ENCODE assay signal across 11 cellular contexts in the genomic region with DNA sequence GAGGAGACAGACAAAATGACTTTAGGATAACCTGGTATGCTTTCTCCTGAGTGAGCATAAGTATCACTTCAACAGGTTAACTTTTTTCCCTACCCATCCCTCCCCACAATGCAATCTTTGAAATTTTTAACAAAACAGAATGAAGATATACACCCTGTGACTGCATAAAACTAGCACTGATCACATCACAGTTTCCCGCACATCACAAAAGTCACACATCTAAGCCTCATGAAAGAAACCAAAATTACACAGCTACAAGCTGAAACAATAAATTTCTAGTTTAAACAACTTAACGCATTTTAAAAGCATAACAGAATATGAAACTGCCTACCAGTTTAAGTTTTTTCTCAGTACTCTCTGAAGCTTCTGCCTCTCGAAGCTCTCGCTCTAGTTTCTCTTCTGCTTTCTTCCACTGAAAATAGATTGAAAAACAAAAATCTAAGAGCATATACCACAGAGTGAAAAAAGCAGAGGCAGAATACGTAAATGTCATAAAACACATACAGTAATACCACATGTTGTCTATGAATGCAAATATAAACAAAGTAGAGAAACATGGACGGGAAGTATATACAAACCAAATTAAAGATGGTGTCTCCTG. TPM values are rescaled to one million over a fixed set of nuclear protein-coding genes. Genes with fewer than 3 reads are reported as not detected.
DNase-seq lines count a peak whose midpoint lies in the region; ATAC-seq lines count a peak whose summit lies in the region.
"Had no signal": no experiment of that assay in that cellular context is flagged by ENCODE, and none has a peak within 500 bp of the region (broad histone marks: within the 10 kb centered on the region; RNA-seq: fewer than 3 reads in every experiment).

No MANE protein-coding gene starts in this region.

- intact Hi-C loops in activated T-helper 2 cell treated with anti-CD3 and anti-CD28 coated beads, Interferon-gamma antibody, Interleukin-2, Interleukin-4, amounts not matched to agents 10 μg/mL and 5 μg/mL and 100 μg/mL, durations not matched to agents 14 hours and 24 hours and 36 hours (cut with micrococcal nuclease) = no loop called here

- peaks cover 22% of the 10 kb centered on the region for H3K36me3 Mint-ChIP-seq in memory B cell
- peaks cover 65% of the 10 kb centered on the region for H3K36me3 Mint-ChIP-seq in activated T-helper 2 cell treated with anti-CD3 and anti-CD28 coated beads, Interferon-gamma antibody, Interleukin-2, Interleukin-4, amounts not matched to agents 10 μg/mL and 5 μg/mL and 100 μg/mL, durations not matched to agents 14 hours and 24 hours and 36 hours (ENCODE audit: low read depth)

- no peaks in the 10 kb centered on the region for H3K27me3 Mint-ChIP-seq in memory B cell
- no peaks in the 10 kb centered on the region for H3K27me3 Mint-ChIP-seq in activated T-helper 2 cell treated with anti-CD3 and anti-CD28 coated beads, Interferon-gamma antibody, Interleukin-2, Interleukin-4, amounts not matched to agents 10 μg/mL and 5 μg/mL and 100 μg/mL, durations not matched to agents 14 hours and 24 hours and 36 hours (ENCODE audit: low read depth)
- H3K27me3 Mint-ChIP-seq: brain had no signal

- H3K4me3 Mint-ChIP-seq in memory B cell = peak overlapping the region; percentile 73
- no peak overlapping the region for H3K4me3 Mint-ChIP-seq in activated T-helper 2 cell treated with anti-CD3 and anti-CD28 coated beads, Interferon-gamma antibody, Interleukin-2, Interleukin-4, amounts not matched to agents 10 μg/mL and 5 μg/mL and 100 μg/mL, durations not matched to agents 14 hours and 24 hours and 36 hours (ENCODE audit: low read depth)
- H3K4me3 Mint-ChIP-seq: brain had no signal

- peak; percentile 95 for ATAC-seq in GM18907 (IDR thresholded peaks at IDR 0.05; ENCODE audit: unreplicated experiment)
- ATAC-seq in GM21737 (IDR thresholded peaks at IDR 0.05; ENCODE audit: unreplicated experiment) = peak; percentile 97
- peak; percentile 93 for ATAC-seq in HG03280 (IDR thresholded peaks at IDR 0.05; ENCODE audit: unreplicated experiment)
- peak; percentile 93 for ATAC-seq in memory B cell (ENCODE audit: low read depth)

- no peaks in the 10 kb centered on the region for H3K9me3 Mint-ChIP-seq in memory B cell
- H3K9me3 Mint-ChIP-seq in activated T-helper 2 cell treated with anti-CD3 and anti-CD28 coated beads, Interferon-gamma antibody, Interleukin-2, Interleukin-4, amounts not matched to agents 10 μg/mL and 5 μg/mL and 100 μg/mL, durations not matched to agents 14 hours and 24 hours and 36 hours = no peaks in the 10 kb centered on the region
- H3K9me3 Mint-ChIP-seq: brain had no signal

- peak overlapping the region; percentile 92 for H3K27ac Mint-ChIP-seq in memory B cell
- H3K27ac Mint-ChIP-seq in activated T-helper 2 cell treated with anti-CD3 and anti-CD28 coated beads, Interferon-gamma antibody, Interleukin-2, Interleukin-4, amounts not matched to agents 10 μg/mL and 5 μg/mL and 100 μg/mL, durations not matched to agents 14 hours and 24 hours and 36 hours = no peak overlapping the region

- H3K4me1 Mint-ChIP-seq in memory B cell = peaks cover 16% of the 10 kb centered on the region
- peaks cover 7% of the 10 kb centered on the region for H3K4me1 Mint-ChIP-seq in activated T-helper 2 cell treated with anti-CD3 and anti-CD28 coated beads, Interferon-gamma antibody, Interleukin-2, Interleukin-4, amounts not matched to agents 10 μg/mL and 5 μg/mL and 100 μg/mL, durations not matched to agents 14 hours and 24 hours and 36 hours (ENCODE audit: low read depth)
- H3K4me1 Mint-ChIP-seq: brain had no signal

- peak in 1 of 2 donors; percentile 23 for DNase-seq in memory B cell (ENCODE audit: low spot score in 2 of 2)
- no peak for DNase-seq in ureter (ENCODE audit: low spot score)
- DNase-seq in NCI-H187 treated with DMSO at 0.1 percent for 48 hours (lab: John Stamatoyannopoulos, UW) = no peak
- no peak for DNase-seq in activated T-helper 2 cell treated with anti-CD3 and anti-CD28 coated beads, Interferon-gamma antibody, Interleukin-2, Interleukin-4, amounts not matched to agents 10 μg/mL and 5 μg/mL and 100 μg/mL, durations not matched to agents 14 hours and 24 hours and 36 hours (ENCODE audit: low spot score)
- no peak for DNase-seq in pons (ENCODE audit: low spot score)
- DNase-seq: Caco-2, NCI-H1105 had no signal

RNA-seq across cellular contexts. Expression of a gene that starts 18.1 kb away (rescaled TPM):
- 27.9 TPM for total RNA-seq in ureter
- total RNA-seq in activated T-helper 2 cell treated with anti-CD3 and anti-CD28 coated beads, Interferon-gamma antibody, Interleukin-2, Interleukin-4, amounts not matched to agents 10 μg/mL and 5 μg/mL and 100 μg/mL, durations not matched to agents 14 hours and 24 hours and 36 hours = 41.2 and 43.6 TPM in 2 replicates

RNA-seq across cellular contexts. Expression of a gene that starts 57.7 kb away (rescaled TPM):
- 11.9 TPM for total RNA-seq in ureter
- total RNA-seq in activated T-helper 2 cell treated with anti-CD3 and anti-CD28 coated beads, Interferon-gamma antibody, Interleukin-2, Interleukin-4, amounts not matched to agents 10 μg/mL and 5 μg/mL and 100 μg/mL, durations not matched to agents 14 hours and 24 hours and 36 hours = 0.85 and 1.4 TPM in 2 replicates
